ENCODE assay signal across 21 cellular contexts in the genomic region with DNA sequence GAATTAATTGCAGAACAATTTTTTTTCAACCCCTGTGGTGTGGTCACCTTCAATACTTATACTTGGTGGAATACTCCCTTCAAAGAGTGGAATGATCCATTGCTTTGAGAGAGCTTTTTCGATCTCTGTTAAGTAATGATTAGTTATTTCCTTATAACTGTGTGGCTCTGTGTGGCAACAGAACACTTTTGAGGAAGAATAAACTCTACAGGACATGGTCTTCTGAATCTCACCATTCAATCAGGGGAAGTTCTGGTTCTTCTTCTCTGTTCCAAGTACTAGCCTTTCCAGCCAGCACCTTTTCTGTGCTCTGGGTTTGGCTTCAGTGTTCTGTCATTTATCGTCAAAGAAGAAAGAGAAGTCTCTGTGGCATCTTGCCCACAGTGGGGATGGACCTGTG.
"Had no signal": no experiment of that assay in that cellular context is flagged by ENCODE, and none has a peak within 500 bp of the region (broad histone marks: within the 10 kb centered on the region; RNA-seq: fewer than 3 reads in every experiment).

No MANE protein-coding gene starts in this region.

- H3K36me3 Mint-ChIP-seq: natural killer cell treated with Interleukin-12 subunit alpha and Interleukin-12 subunit beta and Interleukin-15 and Interleukin-18, amount 100 ng/mL, for 72 hours had no signal

- H3K9me3 ChIP-seq: ascending aorta, colonic mucosa had no signal

- H3K4me3 ChIP-seq: ascending aorta, colonic mucosa had no signal

- ATAC-seq: left ventricle myocardium superior; natural killer cell treated with Interleukin-12 subunit alpha and Interleukin-12 subunit beta and Interleukin-15 and Interleukin-18, amount 100 ng/mL, for 72 hours had no signal

- DNase-seq: activated CD4-positive, alpha-beta T cell treated with anti-CD3 and anti-CD28 coated beads for 1 hour; activated CD8-positive, alpha-beta memory T cell treated with anti-CD3 and anti-CD28 coated beads for 24 hours; activated CD8-positive, alpha-beta memory T cell treated with anti-CD3 and anti-CD28 coated beads, Interleukin-2, amount 50 U/mL, for 48 hours; activated effector memory CD4-positive, alpha-beta T cell treated with Interleukin-2 at 50 U/mL for 16 hours; activated T-cell treated with anti-CD3 and anti-CD28 coated beads, Interleukin-2, amount 50 U/mL, for 48 hours; colonic mucosa; head of caudate nucleus; kidney; left ventricle myocardium superior; mesendoderm; nucleus accumbens; stimulated activated CD4-positive, alpha-beta T cell treated with anti-CD3 and anti-CD28 coated beads, Interleukin-2, amount 100 ng/mL, for 24 hours; SW 1271; T-helper 2 cell had no signal

- H3K27me3 ChIP-seq: ascending aorta, colonic mucosa had no signal

- H3K27me3 Mint-ChIP-seq: activated naive CD4-positive, alpha-beta T cell treated with anti-CD3 and anti-CD28 coated beads, Interleukin-2, amount 50 U/mL, for 24 hours; central memory CD8-positive, alpha-beta T cell; natural killer cell treated with Interleukin-12 subunit alpha and Interleukin-12 subunit beta and Interleukin-15 and Interleukin-18, amount 100 ng/mL, for 72 hours; stimulated activated naive CD8-positive, alpha-beta T cell treated with anti-CD3 and anti-CD28 coated beads, Interleukin-15, Interleukin-2, amounts not matched to agents 100 ng/mL and 50 ng/mL, for 24 hours; type B pancreatic cell had no signal

- H3K27ac ChIP-seq: ascending aorta, colonic mucosa, VCaP had no signal

- H3K4me1 ChIP-seq: ascending aorta, colonic mucosa had no signal

- H3K9me3 Mint-ChIP-seq: central memory CD8-positive, alpha-beta T cell; natural killer cell treated with Interleukin-12 subunit alpha and Interleukin-12 subunit beta and Interleukin-15 and Interleukin-18, amount 100 ng/mL, for 72 hours had no signal

- H3K27ac Mint-ChIP-seq: natural killer cell treated with Interleukin-12 subunit alpha and Interleukin-12 subunit beta and Interleukin-15 and Interleukin-18, amount 100 ng/mL, for 72 hours; stimulated activated naive CD8-positive, alpha-beta T cell treated with anti-CD3 and anti-CD28 coated beads, Interleukin-15, Interleukin-2, amounts not matched to agents 100 ng/mL and 50 ng/mL, for 24 hours; type B pancreatic cell had no signal

- H3K4me3 Mint-ChIP-seq: activated naive CD4-positive, alpha-beta T cell treated with anti-CD3 and anti-CD28 coated beads, Interleukin-2, amount 50 U/mL, for 24 hours; central memory CD8-positive, alpha-beta T cell; natural killer cell treated with Interleukin-12 subunit alpha and Interleukin-12 subunit beta and Interleukin-15 and Interleukin-18, amount 100 ng/mL, for 72 hours; stimulated activated naive CD8-positive, alpha-beta T cell treated with anti-CD3 and anti-CD28 coated beads, Interleukin-15, Interleukin-2, amounts not matched to agents 100 ng/mL and 50 ng/mL, for 24 hours; type B pancreatic cell had no signal
